In the genomic region with DNA sequence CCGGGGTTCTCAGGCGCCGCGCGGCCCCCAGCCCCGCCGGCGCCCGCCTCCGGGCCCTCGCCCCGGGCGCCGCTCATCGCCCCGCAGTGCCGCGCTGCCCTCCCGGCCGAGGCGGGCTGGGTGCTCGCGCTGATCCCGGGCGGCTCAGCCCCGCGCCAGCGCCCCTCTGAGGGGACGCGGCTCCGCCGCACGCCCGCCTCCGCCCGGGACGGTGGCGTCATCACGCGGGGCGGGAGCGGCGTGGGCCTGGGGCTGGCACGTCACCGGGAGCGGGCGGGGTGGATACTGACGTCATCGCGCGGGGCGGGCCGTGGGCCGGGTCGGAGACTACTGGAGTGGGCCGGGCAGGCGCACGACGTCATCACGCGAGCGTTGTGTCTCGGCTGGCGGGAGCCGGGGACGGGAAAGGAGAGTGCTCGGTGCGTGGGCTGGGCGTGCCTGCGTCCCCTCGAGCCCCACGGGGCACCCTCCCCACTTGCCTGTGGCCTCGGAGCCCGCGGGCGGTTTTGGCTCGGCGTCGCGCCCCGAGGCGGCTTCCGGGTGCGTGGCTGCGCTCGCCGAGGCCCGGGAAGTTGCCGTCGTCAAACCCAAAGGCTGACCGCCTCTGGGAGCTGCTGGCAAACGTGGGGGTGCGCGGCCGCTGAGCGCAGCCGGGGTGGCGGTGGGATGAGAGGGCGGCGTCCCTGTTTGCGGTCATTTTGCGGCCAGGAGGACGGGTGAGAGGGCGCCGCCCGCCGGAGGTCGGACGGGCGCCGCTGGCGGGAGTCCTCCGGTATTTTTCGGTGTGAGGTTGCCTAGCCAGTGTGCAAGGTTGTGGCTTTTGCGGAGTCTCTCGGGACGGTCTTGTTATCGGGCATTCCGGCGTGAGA, we compare ENCODE assay signal across 1 cellular context.
A peak's percentile ranks its signal among the peaks of the same experiment; 100 is the strongest.
TF ChIP-seq lines count a peak whose summit lies in the region.

A gene with protein sequence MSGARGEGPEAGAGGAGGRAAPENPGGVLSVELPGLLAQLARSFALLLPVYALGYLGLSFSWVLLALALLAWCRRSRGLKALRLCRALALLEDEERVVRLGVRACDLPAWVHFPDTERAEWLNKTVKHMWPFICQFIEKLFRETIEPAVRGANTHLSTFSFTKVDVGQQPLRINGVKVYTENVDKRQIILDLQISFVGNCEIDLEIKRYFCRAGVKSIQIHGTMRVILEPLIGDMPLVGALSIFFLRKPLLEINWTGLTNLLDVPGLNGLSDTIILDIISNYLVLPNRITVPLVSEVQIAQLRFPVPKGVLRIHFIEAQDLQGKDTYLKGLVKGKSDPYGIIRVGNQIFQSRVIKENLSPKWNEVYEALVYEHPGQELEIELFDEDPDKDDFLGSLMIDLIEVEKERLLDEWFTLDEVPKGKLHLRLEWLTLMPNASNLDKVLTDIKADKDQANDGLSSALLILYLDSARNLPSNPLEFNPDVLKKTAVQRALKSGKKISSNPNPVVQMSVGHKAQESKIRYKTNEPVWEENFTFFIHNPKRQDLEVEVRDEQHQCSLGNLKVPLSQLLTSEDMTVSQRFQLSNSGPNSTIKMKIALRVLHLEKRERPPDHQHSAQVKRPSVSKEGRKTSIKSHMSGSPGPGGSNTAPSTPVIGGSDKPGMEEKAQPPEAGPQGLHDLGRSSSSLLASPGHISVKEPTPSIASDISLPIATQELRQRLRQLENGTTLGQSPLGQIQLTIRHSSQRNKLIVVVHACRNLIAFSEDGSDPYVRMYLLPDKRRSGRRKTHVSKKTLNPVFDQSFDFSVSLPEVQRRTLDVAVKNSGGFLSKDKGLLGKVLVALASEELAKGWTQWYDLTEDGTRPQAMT (minus strand): TSS at position 168 of the 869 bp plus-strand sequence. CDS start 91 bp downstream, at position 77.

TF ChIP-seq in HEK293, 187 proteins besides CTCF, POLR2A, EP300 and RAD21 (continued from another document):
- TF ChIP-seq, protein P1, sequence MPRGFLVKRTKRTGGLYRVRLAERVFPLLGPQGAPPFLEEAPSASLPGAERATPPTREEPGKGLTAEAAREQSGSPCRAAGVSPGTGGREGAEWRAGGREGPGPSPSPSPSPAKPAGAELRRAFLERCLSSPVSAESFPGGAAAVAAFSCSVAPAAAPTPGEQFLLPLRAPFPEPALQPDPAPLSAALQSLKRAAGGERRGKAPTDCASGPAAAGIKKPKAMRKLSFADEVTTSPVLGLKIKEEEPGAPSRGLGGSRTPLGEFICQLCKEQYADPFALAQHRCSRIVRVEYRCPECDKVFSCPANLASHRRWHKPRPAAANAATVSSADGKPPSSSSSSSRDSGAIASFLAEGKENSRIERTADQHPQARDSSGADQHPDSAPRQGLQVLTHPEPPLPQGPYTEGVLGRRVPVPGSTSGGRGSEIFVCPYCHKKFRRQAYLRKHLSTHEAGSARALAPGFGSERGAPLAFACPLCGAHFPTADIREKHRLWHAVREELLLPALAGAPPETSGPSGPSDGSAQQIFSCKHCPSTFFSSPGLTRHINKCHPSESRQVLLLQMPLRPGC (tag by site-specific recombination; IDR thresholded peaks at IDR 0.05): peak; percentile 62
- TF ChIP-seq ZNF202 (tag by site-specific recombination; IDR thresholded peaks at IDR 0.05; ENCODE audit: borderline replicate concordance) (no peak), HOXC10 (CRISPR knock-in tag; IDR thresholded peaks at IDR 0.05) (no peak), ZNF585B (tag by site-specific recombination; IDR thresholded peaks at IDR 0.05) (no peak), SCRT2 (tag by site-specific recombination; IDR thresholded peaks at IDR 0.05) (peak; percentile 33; the same call in 1 of the 2 replicates), ZNF2 (tag by site-specific recombination; IDR thresholded peaks at IDR 0.05) (peak; percentile 84), EGR2 (tag by site-specific recombination; IDR thresholded peaks at IDR 0.05; ENCODE audit: low read depth) (peak; percentile 93), SETDB1 (IDR thresholded peaks at IDR 0.05; ENCODE audit: insufficient read length, low read length) (peak; percentile 19), IKZF3 (tag by site-specific recombination; IDR thresholded peaks at IDR 0.05) (peak; percentile 10; the same call in 1 of the 2 replicates), ZBTB7A (tag by site-specific recombination; IDR thresholded peaks at IDR 0.05; ENCODE audit: low read depth) (peak; percentile 57; the same call in 1 of the 2 replicates), KLF16 (tag by site-specific recombination; IDR thresholded peaks at IDR 0.05) (peak; percentile 67; the same call in 1 of the 2 replicates), ZNF341 (tag by site-specific recombination; IDR thresholded peaks at IDR 0.05; ENCODE audit: low read depth) (peak; percentile 51; the same call in 1 of the 2 replicates), ZNF16 (tag by site-specific recombination; IDR thresholded peaks at IDR 0.05; ENCODE audit: low read depth) (no peak)
- TF ChIP-seq, protein P2, sequence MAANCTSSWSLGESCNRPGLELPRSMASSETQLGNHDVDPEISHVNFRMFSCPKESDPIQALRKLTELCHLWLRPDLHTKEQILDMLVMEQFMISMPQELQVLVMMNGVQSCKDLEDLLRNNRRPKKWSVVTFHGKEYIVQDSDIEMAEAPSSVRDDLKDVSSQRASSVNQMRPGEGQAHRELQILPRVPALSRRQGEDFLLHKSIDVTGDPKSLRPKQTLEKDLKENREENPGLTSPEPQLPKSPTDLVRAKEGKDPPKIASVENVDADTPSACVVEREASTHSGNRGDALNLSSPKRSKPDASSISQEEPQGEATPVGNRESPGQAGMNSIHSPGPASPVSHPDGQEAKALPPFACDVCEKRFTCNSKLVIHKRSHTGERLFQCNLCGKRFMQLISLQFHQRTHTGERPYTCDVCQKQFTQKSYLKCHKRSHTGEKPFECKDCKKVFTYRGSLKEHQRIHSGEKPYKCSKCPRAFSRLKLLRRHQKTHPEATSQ (tag by site-specific recombination; IDR thresholded peaks at IDR 0.05): peak; percentile 91; the same call in 1 of the 2 replicates
